Comparison of ENCODE assay signal across 23 cellular contexts in genomic region chr11:33859306-33859705, GRCh38. TPM values are rescaled to one million over a fixed set of nuclear protein-coding genes. Genes with fewer than 3 reads are reported as not detected.
DNase-seq lines count a peak whose midpoint lies in the region; ATAC-seq and TF ChIP-seq lines count a peak whose summit lies in the region.
"Had no signal": no experiment of that assay in that cellular context is flagged by ENCODE, and none has a peak within 500 bp of the region (broad histone marks: within the 10 kb centered on the region; RNA-seq: fewer than 3 reads in every experiment).

No MANE protein-coding gene starts in this region.

- DNase-seq in CD14-positive monocyte (ENCODE audit: low spot score), result no peak
- DNase-seq in trophoblast cell, result peak; percentile 82 to 92
- DNase-seq in cortex of kidney (lab: John Stamatoyannopoulos, UW), result no peak
- no peak for DNase-seq in foreskin keratinocyte
- DNase-seq: 8988T; ACHN; AML-193; BE2C; C1 segment of cervical spinal cord; Caco-2; CD4-positive, CD25-positive, alpha-beta regulatory T cell; CD8-positive, alpha-beta T cell; DMS 273 treated with DMSO at 0.1 percent for 48 hours; DMS79; EL; GDM1; GOT3; HFFc6 had no signal

- no peak overlapping the region for H4K12ac ChIP-seq in trophoblast cell (ENCODE audit: low read depth, low read length)

- H3K4me2 ChIP-seq in trophoblast cell (ENCODE audit: low read length), result no peak overlapping the region
- H3K4me2 ChIP-seq: A549 had no signal

- ATAC-seq in GM18873 (IDR thresholded peaks at IDR 0.05; ENCODE audit: low FRiP score, unreplicated experiment) (no peak), foreskin keratinocyte (no peak)
- ATAC-seq: CD8-positive, alpha-beta T cell; GM12878 had no signal

- no peak overlapping the region for H3K18ac ChIP-seq in trophoblast cell (ENCODE audit: low read length)

- no peaks in the 10 kb centered on the region for H3K9me3 ChIP-seq in trophoblast cell (ENCODE audit: insufficient read depth, low read depth, low read length)
- H3K9me3 ChIP-seq: A549, BE2C, Caco-2, HAP-1 had no signal

- no peak overlapping the region for H3K23ac ChIP-seq in trophoblast cell (ENCODE audit: low read length)

- no peak overlapping the region for H2AFZ ChIP-seq in trophoblast cell (ENCODE audit: insufficient read depth, low read length, poor library complexity)

- no peak overlapping the region for H2AK5ac ChIP-seq in trophoblast cell (ENCODE audit: low read length)

- no CpG with 5 or more reads among the region's 16 CpGs for WGBS in trophoblast cell (ENCODE audit: extremely low coverage, insufficient coverage, insufficient read length)

- H3K4ac ChIP-seq in trophoblast cell (ENCODE audit: low read depth, low read length), result no peak overlapping the region

- peak overlapping the region; percentile 20 to 72 (median 50) for H3K27ac Mint-ChIP-seq in CD14-positive monocyte
- peak overlapping the region; percentile 12 for H3K27ac Mint-ChIP-seq in dendritic cell treated with granulocyte-macrophage colony-stimulating factor and Interleukin-4, amounts not matched to agents 40 ng/mL and 50 ng/mL, for 4 days
- H3K27ac Mint-ChIP-seq: CD4-positive, CD25-positive, alpha-beta regulatory T cell; CD8-positive, alpha-beta T cell; HFFc6 had no signal

- no peak overlapping the region for H2BK120ac ChIP-seq in trophoblast cell (ENCODE audit: insufficient read depth, low read length, poor library complexity)

- H2BK12ac ChIP-seq in trophoblast cell (ENCODE audit: low read length), result no peak overlapping the region

- H3K4me1 ChIP-seq in trophoblast cell (ENCODE audit: control insufficient read depth in 1 of 2, insufficient read depth in 2 of 2, low read length in 2 of 2), result no peaks in the 10 kb centered on the region
- no peaks in the 10 kb centered on the region for H3K4me1 ChIP-seq in foreskin keratinocyte
- H3K4me1 ChIP-seq: A549, BE2C, Caco-2, HAP-1 had no signal

- no peak overlapping the region for H2BK5ac ChIP-seq in trophoblast cell (ENCODE audit: low read depth, low read length, poor library complexity)

- no peak overlapping the region for H4K8ac ChIP-seq in trophoblast cell (ENCODE audit: low read depth, low read length)

- intact Hi-C loops in CD14-positive monocyte (cut with micrococcal nuclease), result loop anchor here (2.0 kb wide), 2 partner anchors 111 to 129 kb away; no protein-coding TSS in a partner anchor
- intact Hi-C loops in dendritic cell treated with granulocyte-macrophage colony-stimulating factor and Interleukin-4, amounts not matched to agents 40 ng/mL and 50 ng/mL, for 4 days (cut with micrococcal nuclease), result loop anchor here (5.0 kb wide), 1 partner anchor 128 kb away; no protein-coding TSS in a partner anchor

- no peaks in the 10 kb centered on the region for H3K79me2 ChIP-seq in trophoblast cell (ENCODE audit: control insufficient read depth, insufficient read depth, low read length, poor library complexity)

- H3K27ac ChIP-seq in trophoblast cell (ENCODE audit: low read depth, low read length) (no peak overlapping the region), foreskin keratinocyte (no peak overlapping the region)
- H3K27ac ChIP-seq: A549 had no signal

- H3K79me1 ChIP-seq in trophoblast cell (ENCODE audit: low read length), result no peaks in the 10 kb centered on the region

- no peak for TF ChIP-seq CTCF in CD14-positive monocyte (IDR thresholded peaks at IDR 0.05)
- TF ChIP-seq CTCF in foreskin keratinocyte (conservative IDR thresholded peaks at IDR 0.05), result no peak

- no peak overlapping the region for H4K91ac ChIP-seq in trophoblast cell (ENCODE audit: low read depth, low read length)

- no peaks in the 10 kb centered on the region for H3K9me3 Mint-ChIP-seq in CD14-positive monocyte
- H3K9me3 Mint-ChIP-seq in dendritic cell treated with granulocyte-macrophage colony-stimulating factor and Interleukin-4, amounts not matched to agents 40 ng/mL and 50 ng/mL, for 4 days, result no peaks in the 10 kb centered on the region
- H3K9me3 Mint-ChIP-seq: CD8-positive, alpha-beta T cell; HFFc6 had no signal

- peaks cover 0 to 3% (median 0%) of the 10 kb centered on the region in 3 donors for H3K27me3 Mint-ChIP-seq in CD14-positive monocyte (ENCODE audit: low read depth in 3 of 3)
- no peaks in the 10 kb centered on the region for H3K27me3 Mint-ChIP-seq in dendritic cell treated with granulocyte-macrophage colony-stimulating factor and Interleukin-4, amounts not matched to agents 40 ng/mL and 50 ng/mL, for 4 days

- peaks cover 83 to 98% of the 10 kb centered on the region in 2 donors for H3K36me3 Mint-ChIP-seq in CD14-positive monocyte
- H3K36me3 Mint-ChIP-seq in dendritic cell treated with granulocyte-macrophage colony-stimulating factor and Interleukin-4, amounts not matched to agents 40 ng/mL and 50 ng/mL, for 4 days (ENCODE audit: low read depth), result peaks cover 100% of the 10 kb centered on the region
- H3K36me3 Mint-ChIP-seq: CD4-positive, CD25-positive, alpha-beta regulatory T cell; CD8-positive, alpha-beta T cell had no signal

- peaks cover 55% of the 10 kb centered on the region for H3K4me1 Mint-ChIP-seq in CD14-positive monocyte
- H3K4me1 Mint-ChIP-seq in dendritic cell treated with granulocyte-macrophage colony-stimulating factor and Interleukin-4, amounts not matched to agents 40 ng/mL and 50 ng/mL, for 4 days (ENCODE audit: low read depth), result peaks cover 43% of the 10 kb centered on the region

- no peak overlapping the region for H3K4me3 Mint-ChIP-seq in CD14-positive monocyte
- no peak overlapping the region for H3K4me3 Mint-ChIP-seq in dendritic cell treated with granulocyte-macrophage colony-stimulating factor and Interleukin-4, amounts not matched to agents 40 ng/mL and 50 ng/mL, for 4 days
- H3K4me3 Mint-ChIP-seq: CD4-positive, CD25-positive, alpha-beta regulatory T cell; CD8-positive, alpha-beta T cell; HFFc6 had no signal

- no peak overlapping the region for H3K14ac ChIP-seq in trophoblast cell (ENCODE audit: low read length)

- H3K36me3 ChIP-seq in trophoblast cell (ENCODE audit: control insufficient read depth in 1 of 2, insufficient read depth in 2 of 2, low read length in 2 of 2), result no peaks in the 10 kb centered on the region
- H3K36me3 ChIP-seq: BE2C, HAP-1 had no signal

- no peak overlapping the region for H3K9ac ChIP-seq in trophoblast cell (ENCODE audit: low read length)

- H3K4me3 ChIP-seq in trophoblast cell (ENCODE audit: low read depth, low read length), result no peak overlapping the region
- H3K4me3 ChIP-seq: A549, GM12878, HAP-1 had no signal

- no peaks in the 10 kb centered on the region for H3K27me3 ChIP-seq in trophoblast cell (ENCODE audit: insufficient read depth, low read length)
- H3K27me3 ChIP-seq in foreskin keratinocyte, result peaks cover 67% of the 10 kb centered on the region
- H3K27me3 ChIP-seq: BE2C had no signal

RNA-seq across cellular contexts. Expression of gene LMO2, which starts 32.6 kb away (rescaled TPM):
- 10 to 100 TPM; 48.8 to 75.8 TPM for polyA plus RNA-seq in CD14-positive monocyte
- 19.6 and 19.9 TPM in 2 replicates for polyA plus RNA-seq in trophoblast cell (2013)
- 1.6 and 1.7 TPM in 2 replicates for total RNA-seq in foreskin keratinocyte
- 1.9 TPM in 2 replicates for polyA plus RNA-seq in foreskin keratinocyte
- total RNA-seq: CD8-positive, alpha-beta T cell had no signal

Comparison
In these comparisons a context has a peak if more than half of its experiments do, and no peak if none do; other contexts are left out.
1. DNase-seq: peak in trophoblast cell (2 of 2); none in CD14-positive monocyte (single experiment), cortex of kidney (single experiment) and foreskin keratinocyte (0 of 2).
2. RNA of gene LMO2, which starts 32.6 kb away (polyA plus RNA-seq): 48.8 to 75.8 TPM in CD14-positive monocyte; 1.9 TPM in foreskin keratinocyte; every median in the first group is over 10 times any median in the second.